In genomic region chr2:203681978-203682377, GRCh38 we compare ENCODE assay signal across 10 cellular contexts. TPM values are rescaled to one million over a fixed set of nuclear protein-coding genes. Genes with fewer than 3 reads are reported as not detected.
DNase-seq lines count a peak whose midpoint lies in the region; ATAC-seq and TF ChIP-seq lines count a peak whose summit lies in the region.
"Had no signal": no experiment of that assay in that cellular context is flagged by ENCODE, and none has a peak within 500 bp of the region (broad histone marks: within the 10 kb centered on the region; RNA-seq: fewer than 3 reads in every experiment).

No MANE protein-coding gene starts in this region.

- peak overlapping the region; percentile 65 for H3K9ac ChIP-seq in adipocyte (ENCODE audit: low read length)

- no peaks in the 10 kb centered on the region for H3K36me3 ChIP-seq in adipocyte (ENCODE audit: control insufficient read depth, insufficient read depth, low read length, severe bottlenecking)
- no peaks in the 10 kb centered on the region for H3K36me3 ChIP-seq in thoracic aorta
- H3K36me3 ChIP-seq: cardiac muscle cell had no signal

- ATAC-seq in activated CD8-positive, alpha-beta T cell treated with anti-CD3 and anti-CD28 coated beads for 36 hours: no peak
- no peak for ATAC-seq in activated CD8-positive, alpha-beta T cell treated with anti-CD3 and anti-CD28 coated beads, Interleukin-2, amount 10 ng/mL, durations not matched to agents 7 days and 5 days
- ATAC-seq in thoracic aorta (ENCODE audit: insufficient number of reproducible peaks, low FRiP score, low read depth): no peak
- ATAC-seq: natural killer cell treated with Interleukin-12 subunit alpha and Interleukin-12 subunit beta and Interleukin-15 and Interleukin-18, amount 100 ng/mL, for 72 hours had no signal

- no peaks in the 10 kb centered on the region for H3K27me3 ChIP-seq in adipocyte (replicated peaks; ENCODE audit: control insufficient read depth, insufficient read depth, low read length)
- H3K27me3 ChIP-seq in thoracic aorta (replicated peaks; ENCODE audit: insufficient read depth): no peaks in the 10 kb centered on the region
- H3K27me3 ChIP-seq: cardiac muscle cell had no signal

- POLR2A ChIA-PET in activated CD8-positive, alpha-beta T cell treated with anti-CD3 and anti-CD28 coated beads for 36 hours (lab: Charles Lee): interaction anchor here (0.9 to 2.6 kb wide), 3 partner anchors 9 to 24 kb away, joined by 3 to 10 read pairs (median 4); no protein-coding TSS in a partner anchor
- POLR2A ChIA-PET in activated CD8-positive, alpha-beta T cell treated with anti-CD3 and anti-CD28 coated beads, Interleukin-2, amount 10 ng/mL, durations not matched to agents 7 days and 5 days (lab: Charles Lee): no interaction called here

- no peak for TF ChIP-seq CTCF in activated CD8-positive, alpha-beta T cell treated with anti-CD3 and anti-CD28 coated beads for 36 hours (IDR thresholded peaks at IDR 0.05)
- TF ChIP-seq CTCF in thoracic aorta (IDR thresholded peaks at IDR 0.05): no peak

- H3K27me3 Mint-ChIP-seq in activated CD8-positive, alpha-beta T cell treated with anti-CD3 and anti-CD28 coated beads for 36 hours: no peaks in the 10 kb centered on the region
- no peaks in the 10 kb centered on the region for H3K27me3 Mint-ChIP-seq in activated CD8-positive, alpha-beta T cell treated with anti-CD3 and anti-CD28 coated beads, Interleukin-2, amount 10 ng/mL, durations not matched to agents 7 days and 5 days (ENCODE audit: low read depth)

- in situ Hi-C loops in KBM-7 (cut with MboI; ENCODE audit: low pct_unique_long_range_greater_than_20kb, low sequenced_read_pairs): no loop called here

- peak overlapping the region; percentile 84 to 97 for H3K27ac ChIP-seq in thoracic aorta
- H3K27ac ChIP-seq: cardiac muscle cell had no signal

- H3K36me3 Mint-ChIP-seq in activated CD8-positive, alpha-beta T cell treated with anti-CD3 and anti-CD28 coated beads for 36 hours (ENCODE audit: low read depth): no peaks in the 10 kb centered on the region
- peaks cover 2% of the 10 kb centered on the region for H3K36me3 Mint-ChIP-seq in activated CD8-positive, alpha-beta T cell treated with anti-CD3 and anti-CD28 coated beads, Interleukin-2, amount 10 ng/mL, durations not matched to agents 7 days and 5 days (ENCODE audit: low read depth)

- H3K4me3 ChIP-seq in adipocyte (ENCODE audit: low read length) (peak overlapping the region; percentile 55), thoracic aorta (peak overlapping the region; percentile 47)
- H3K4me3 ChIP-seq: cardiac muscle cell had no signal

- H3K9me3 ChIP-seq in adipocyte (ENCODE audit: control insufficient read depth, low read length) (no peaks in the 10 kb centered on the region), thoracic aorta (no peaks in the 10 kb centered on the region)

- peaks cover 38% of the 10 kb centered on the region for H3K4me1 Mint-ChIP-seq in activated CD8-positive, alpha-beta T cell treated with anti-CD3 and anti-CD28 coated beads for 36 hours (ENCODE audit: low read depth)
- H3K4me1 Mint-ChIP-seq in activated CD8-positive, alpha-beta T cell treated with anti-CD3 and anti-CD28 coated beads, Interleukin-2, amount 10 ng/mL, durations not matched to agents 7 days and 5 days (ENCODE audit: low read depth): peaks cover 25% of the 10 kb centered on the region

- H3K4me1 ChIP-seq in adipocyte (ENCODE audit: control insufficient read depth, insufficient read depth, low read length) (peaks cover 51% of the 10 kb centered on the region), thoracic aorta (ENCODE audit: control insufficient read depth in 1 of 2, low read depth in 2 of 2) (peaks cover 54 to 62% of the 10 kb centered on the region in 2 donors)

- H3K27ac Mint-ChIP-seq in activated CD8-positive, alpha-beta T cell treated with anti-CD3 and anti-CD28 coated beads for 36 hours: no peak overlapping the region
- H3K27ac Mint-ChIP-seq in activated CD8-positive, alpha-beta T cell treated with anti-CD3 and anti-CD28 coated beads, Interleukin-2, amount 10 ng/mL, durations not matched to agents 7 days and 5 days: no peak overlapping the region
- H3K27ac Mint-ChIP-seq: natural killer cell treated with Interleukin-12 subunit alpha and Interleukin-12 subunit beta and Interleukin-15 and Interleukin-18, amount 100 ng/mL, for 72 hours had no signal

- intact Hi-C loops in activated CD8-positive, alpha-beta T cell treated with anti-CD3 and anti-CD28 coated beads for 36 hours (cut with micrococcal nuclease): no loop called here

- peak; percentile 24 for DNase-seq in activated CD8-positive, alpha-beta T cell treated with anti-CD3 and anti-CD28 coated beads for 36 hours
- no peak for DNase-seq in activated CD8-positive, alpha-beta T cell treated with anti-CD3 and anti-CD28 coated beads, Interleukin-2, amount 10 ng/mL, durations not matched to agents 7 days and 5 days
- DNase-seq in adipocyte (ENCODE audit: low read depth) (peak; percentile 46), iris pigment epithelial cell (ENCODE audit: low read depth) (peak; percentile 20), thoracic aorta (ENCODE audit: low spot score) (no peak), NCI-H1092 (lab: John Stamatoyannopoulos, UW) (no peak), KBM-7 (no peak)
- no peak for DNase-seq in central memory CD4-positive, alpha-beta T cell

- H3K4me3 Mint-ChIP-seq in activated CD8-positive, alpha-beta T cell treated with anti-CD3 and anti-CD28 coated beads for 36 hours: no peak overlapping the region
- no peak overlapping the region for H3K4me3 Mint-ChIP-seq in activated CD8-positive, alpha-beta T cell treated with anti-CD3 and anti-CD28 coated beads, Interleukin-2, amount 10 ng/mL, durations not matched to agents 7 days and 5 days
- H3K4me3 Mint-ChIP-seq: natural killer cell treated with Interleukin-12 subunit alpha and Interleukin-12 subunit beta and Interleukin-15 and Interleukin-18, amount 100 ng/mL, for 72 hours had no signal

- H3K9me3 Mint-ChIP-seq in activated CD8-positive, alpha-beta T cell treated with anti-CD3 and anti-CD28 coated beads for 36 hours: peaks cover 4% of the 10 kb centered on the region
- H3K9me3 Mint-ChIP-seq in activated CD8-positive, alpha-beta T cell treated with anti-CD3 and anti-CD28 coated beads, Interleukin-2, amount 10 ng/mL, durations not matched to agents 7 days and 5 days (ENCODE audit: insufficient read depth): peaks cover 4% of the 10 kb centered on the region

- CTCF ChIA-PET in activated CD8-positive, alpha-beta T cell treated with anti-CD3 and anti-CD28 coated beads for 36 hours (lab: Charles Lee): interaction anchor here (1.0 kb wide), 1 partner anchor 19 kb away, joined by 3 read pairs; no protein-coding TSS in a partner anchor
- CTCF ChIA-PET in activated CD8-positive, alpha-beta T cell treated with anti-CD3 and anti-CD28 coated beads, Interleukin-2, amount 10 ng/mL, durations not matched to agents 7 days and 5 days (lab: Charles Lee): interaction anchor here (1.4 to 2.0 kb wide), 2 partner anchors 11 to 31 kb away, joined by 3 to 4 read pairs; no protein-coding TSS in a partner anchor

RNA-seq across cellular contexts. Expression of gene CD28, which starts 24.5 kb away (rescaled TPM):
- total RNA-seq in activated CD8-positive, alpha-beta T cell treated with anti-CD3 and anti-CD28 coated beads for 36 hours: 10 to 100 TPM; 94.2 to 97.3 TPM
- 10 to 100 TPM; 25.6 to 27.2 TPM for total RNA-seq in activated CD8-positive, alpha-beta T cell treated with anti-CD3 and anti-CD28 coated beads, Interleukin-2, amount 10 ng/mL, durations not matched to agents 7 days and 5 days
- 1 to 10 TPM; 3.5 to 4.3 TPM for total RNA-seq in thoracic aorta
- total RNA-seq: cardiac muscle cell had no signal

Comparison
In these comparisons a context has a peak if more than half of its experiments do, and no peak if none do; other contexts are left out.
1. DNase-seq: peak in activated CD8-positive, alpha-beta T cell treated with anti-CD3 and anti-CD28 coated beads for 36 hours (single experiment), adipocyte (single experiment) and iris pigment epithelial cell (single experiment); none in activated CD8-positive, alpha-beta T cell treated with anti-CD3 and anti-CD28 coated beads, Interleukin-2, amount 10 ng/mL, durations not matched to agents 7 days and 5 days (single experiment), thoracic aorta (single experiment), NCI-H1092 (single experiment), KBM-7 (single experiment) and central memory CD4-positive, alpha-beta T cell (single experiment).
2. RNA of gene CD28, which starts 24.5 kb away (total RNA-seq): 94.2 to 97.3 TPM in activated CD8-positive, alpha-beta T cell treated with anti-CD3 and anti-CD28 coated beads for 36 hours and 25.6 to 27.2 TPM in activated CD8-positive, alpha-beta T cell treated with anti-CD3 and anti-CD28 coated beads, Interleukin-2, amount 10 ng/mL, durations not matched to agents 7 days and 5 days; 3.5 to 4.3 TPM in thoracic aorta; every median in the first group is over 4 times any median in the second.